Comparison of ENCODE assay signal across 10 cellular contexts in the genomic region with DNA sequence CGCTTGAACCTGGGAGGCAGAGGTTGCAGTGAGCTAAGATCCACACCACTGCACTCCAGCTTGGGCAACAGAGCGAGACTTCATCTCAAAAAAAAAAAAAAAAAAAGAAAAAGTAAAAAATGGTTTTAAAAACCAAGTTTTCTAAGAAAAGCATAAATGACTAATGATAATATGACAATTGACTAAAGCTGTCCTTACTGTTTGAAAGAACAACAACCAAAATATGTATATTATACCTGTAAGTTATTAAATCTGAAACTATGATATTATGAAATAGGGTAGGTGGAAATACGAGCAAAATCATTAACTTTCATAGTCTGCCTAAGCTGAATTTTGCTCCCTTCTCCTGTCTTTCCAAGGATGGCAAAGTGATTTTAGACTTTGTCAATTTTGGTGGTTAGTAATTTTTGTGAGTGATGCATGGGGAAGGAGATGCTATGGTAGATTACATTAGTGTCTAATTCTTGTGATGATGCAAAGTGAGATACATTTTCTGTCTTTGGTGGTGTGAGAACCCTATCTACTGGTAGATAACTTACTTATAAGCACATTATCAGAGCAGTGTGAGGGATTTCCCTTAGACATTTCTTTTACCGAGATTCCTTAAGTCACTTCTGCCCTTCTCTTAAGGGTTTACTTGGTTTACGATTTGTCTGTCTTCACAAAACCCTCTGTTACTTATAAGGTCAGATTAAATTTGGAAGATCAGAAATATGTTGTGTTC. TPM values are rescaled to one million over a fixed set of nuclear protein-coding genes. Genes with fewer than 3 reads are reported as not detected.
DNase-seq lines count a peak whose midpoint lies in the region; ATAC-seq, FAIRE-seq and TF ChIP-seq lines count a peak whose summit lies in the region.
"Had no signal": no experiment of that assay in that cellular context is flagged by ENCODE, and none has a peak within 500 bp of the region (broad histone marks: within the 10 kb centered on the region; RNA-seq: fewer than 3 reads in every experiment).

No MANE protein-coding gene starts in this region.

- no peak overlapping the region for H3K27ac ChIP-seq in HepG2 (ENCODE audit: extremely low read length, insufficient read depth, low read length)
- H3K27ac ChIP-seq in right lobe of liver = no peak overlapping the region
- peak overlapping the region; percentile 28 to 100 for H3K27ac ChIP-seq in ascending aorta
- H3K27ac ChIP-seq in vagina = peak overlapping the region; percentile 44
- H3K27ac ChIP-seq in PC-3 (ENCODE audit: low read length) = no peak overlapping the region

- BruUV-seq in HepG2 (replicated peaks; lab: Mats Ljungman, UMichigan) = no TSS peak
- BruUV-seq in PC-3 (replicated peaks; lab: Mats Ljungman, UMichigan) = no TSS peak

- H4K20me1 ChIP-seq in HepG2 (ENCODE audit: insufficient read depth, low read length) (peaks cover 48% of the 10 kb centered on the region), PC-3 (ENCODE audit: low read length) (peaks cover 21% of the 10 kb centered on the region)

- no peaks in the 10 kb centered on the region for H3K9me3 Mint-ChIP-seq in naive thymus-derived CD8-positive, alpha-beta T cell
- H3K9me3 Mint-ChIP-seq: dendritic cell treated with granulocyte-macrophage colony-stimulating factor and Interleukin-4, amounts not matched to agents 40 ng/mL and 50 ng/mL, for 4 days had no signal

- DNase-seq in HepG2 (ENCODE audit: low spot score) (no peak), right lobe of liver (no peak), ascending aorta (ENCODE audit: low spot score in 2 of 2) (no peak), vagina (ENCODE audit: extremely low spot score in 2 of 2) (no peak), PC-3 (no peak), KG1 (lab: John Stamatoyannopoulos, UW) (no peak), GM19240 (ENCODE audit: insufficient read length, low spot score) (no peak)
- peak in 3 of 10 donors; percentile 12 to 28 (median 14) for DNase-seq in naive thymus-derived CD8-positive, alpha-beta T cell
- DNase-seq: head of caudate nucleus had no signal

- no peaks in the 10 kb centered on the region for H3F3A ChIP-seq in PC-3 (ENCODE audit: low read length, unreplicated experiment)

- H3K27me3 Mint-ChIP-seq in naive thymus-derived CD8-positive, alpha-beta T cell = no peaks in the 10 kb centered on the region
- H3K27me3 Mint-ChIP-seq: dendritic cell treated with granulocyte-macrophage colony-stimulating factor and Interleukin-4, amounts not matched to agents 40 ng/mL and 50 ng/mL, for 4 days had no signal

- TF ChIP-seq POLR2A in HepG2 (IDR thresholded peaks at IDR 0.05; ENCODE audit: insufficient read depth in 1 of 2, low read depth in 2 of 2, low read length in 2 of 2) (no peak), right lobe of liver (IDR thresholded peaks at IDR 0.05) (no peak), vagina (IDR thresholded peaks at IDR 0.05) (no peak)

- in situ Hi-C loops in HepG2 (cut with HindIII; ENCODE audit: extremely low pct_ligation_motif_present, low pct_unique_long_range_greater_than_20kb) = no loop called here

- peak overlapping the region; percentile 36 to 96 (median 76) for H3K4me3 Mint-ChIP-seq in naive thymus-derived CD8-positive, alpha-beta T cell
- H3K4me3 Mint-ChIP-seq: dendritic cell treated with granulocyte-macrophage colony-stimulating factor and Interleukin-4, amounts not matched to agents 40 ng/mL and 50 ng/mL, for 4 days had no signal

- 93% methylated on average over 5 of the region's 5 CpGs for WGBS in HepG2 (ENCODE audit: low lambda C conversion rate)
- WGBS in right lobe of liver (ENCODE audit: insufficient coverage, low coverage, low lambda C conversion rate, missing lambda C conversion rate) = 75% methylated on average over 4 of the region's 5 CpGs

- peaks cover 30 to 85% (median 61%) of the 10 kb centered on the region in 4 donors for H3K4me1 Mint-ChIP-seq in naive thymus-derived CD8-positive, alpha-beta T cell

- no peak overlapping the region for H2AFZ ChIP-seq in HepG2 (ENCODE audit: low read length)
- H2AFZ ChIP-seq in PC-3 (ENCODE audit: low read length) = no peak overlapping the region

- no peak overlapping the region for H3K4me3 ChIP-seq in HepG2 (replicated peaks in 1 of 3; ENCODE audit: insufficient read depth in 1 of 3, low read depth in 2 of 3, low read length in 3 of 3)
- no peak overlapping the region for H3K4me3 ChIP-seq in right lobe of liver
- no peak overlapping the region for H3K4me3 ChIP-seq in ascending aorta
- no peak overlapping the region for H3K4me3 ChIP-seq in vagina
- no peak overlapping the region for H3K4me3 ChIP-seq in PC-3 (ENCODE audit: low read length)

- TF ChIP-seq RAD21 in HepG2 (CRISPR knock-in tag; IDR thresholded peaks at IDR 0.05) = no peak

- peak overlapping the region; percentile 65 to 92 (median 84) for H3K27ac Mint-ChIP-seq in naive thymus-derived CD8-positive, alpha-beta T cell
- H3K27ac Mint-ChIP-seq: dendritic cell treated with granulocyte-macrophage colony-stimulating factor and Interleukin-4, amounts not matched to agents 40 ng/mL and 50 ng/mL, for 4 days had no signal

- TF ChIP-seq EP300 in HepG2 (IDR thresholded peaks at IDR 0.05; ENCODE audit: low read depth in 2 of 2, low read length in 2 of 2) (no peak), HepG2 (CRISPR knock-in tag; IDR thresholded peaks at IDR 0.05; ENCODE audit: borderline replicate concordance) (no peak)

- peaks cover 10 to 58% of the 10 kb centered on the region in 2 experiments for H3K36me3 ChIP-seq in HepG2 (replicated peaks in 1 of 2; ENCODE audit: control insufficient read depth in 1 of 2, insufficient read depth in 2 of 2, low read length in 2 of 2)
- H3K36me3 ChIP-seq in right lobe of liver = peaks cover 0 to 73% (median 20%) of the 10 kb centered on the region in 4 donors
- peaks cover 41 to 72% of the 10 kb centered on the region in 2 donors for H3K36me3 ChIP-seq in ascending aorta
- H3K36me3 ChIP-seq in vagina = peaks cover 0 to 47% of the 10 kb centered on the region in 2 donors
- H3K36me3 ChIP-seq in PC-3 (ENCODE audit: low read depth, low read length) = peaks cover 86% of the 10 kb centered on the region

- ATAC-seq in HepG2 (no peak), right lobe of liver (no peak), PC-3 (no peak)
- ATAC-seq in naive thymus-derived CD8-positive, alpha-beta T cell = peak; percentile 13 to 21

- H3K27me3 ChIP-seq in HepG2 (ENCODE audit: control insufficient read depth in 1 of 2, insufficient read depth in 2 of 2, low read length in 2 of 2) (no peaks in the 10 kb centered on the region), right lobe of liver (no peaks in the 10 kb centered on the region), ascending aorta (no peaks in the 10 kb centered on the region), vagina (no peaks in the 10 kb centered on the region), PC-3 (ENCODE audit: low read length) (no peaks in the 10 kb centered on the region)

- peaks cover 67% of the 10 kb centered on the region for H3K4me1 ChIP-seq in HepG2 (ENCODE audit: insufficient read depth, low read length)
- H3K4me1 ChIP-seq in right lobe of liver = peaks cover 0 to 29% (median 6%) of the 10 kb centered on the region in 4 donors
- H3K4me1 ChIP-seq in ascending aorta = peaks cover 0 to 28% of the 10 kb centered on the region in 2 donors
- H3K4me1 ChIP-seq in vagina = peaks cover 65% of the 10 kb centered on the region
- peaks cover 19% of the 10 kb centered on the region for H3K4me1 ChIP-seq in PC-3 (ENCODE audit: insufficient read depth, low read length)

- no peaks in the 10 kb centered on the region for H3K9me3 ChIP-seq in HepG2 (ENCODE audit: low read length)
- H3K9me3 ChIP-seq in right lobe of liver = no peaks in the 10 kb centered on the region
- no peaks in the 10 kb centered on the region for H3K9me3 ChIP-seq in ascending aorta
- H3K9me3 ChIP-seq in vagina = no peaks in the 10 kb centered on the region
- no peaks in the 10 kb centered on the region for H3K9me3 ChIP-seq in PC-3 (ENCODE audit: low read length)

- intact Hi-C loops in HepG2 (cut with micrococcal nuclease; ENCODE audit: unreplicated experiment) = no loop called here
- intact Hi-C loops in right lobe of liver (cut with DNase I) = no loop called here
- intact Hi-C loops in ascending aorta (cut with DNase I) = no loop called here
- intact Hi-C loops in vagina (cut with DNase I) = no loop called here
- intact Hi-C loops in PC-3 (cut with micrococcal nuclease) = no loop called here

- H3K9ac ChIP-seq in HepG2 (ENCODE audit: insufficient read depth, low read depth, low read length) = no peak overlapping the region
- H3K9ac ChIP-seq in PC-3 (ENCODE audit: low read length) = no peak overlapping the region

- no peaks in the 10 kb centered on the region for H3K9me2 ChIP-seq in PC-3 (replicated peaks; ENCODE audit: low read length)

- H3K36me3 Mint-ChIP-seq in naive thymus-derived CD8-positive, alpha-beta T cell = peaks cover 20 to 89% (median 62%) of the 10 kb centered on the region in 3 donors

- CTCF ChIA-PET in HepG2 (lab: Yijun Ruan, JAX; ENCODE audit: low intra/inter-chr PET ratio, low total read pairs) = no interaction called here
- CTCF ChIA-PET in PC-3 (lab: Charles Lee) = no interaction called here

- peaks cover 98% of the 10 kb centered on the region for H3K79me2 ChIP-seq in HepG2 (ENCODE audit: insufficient read depth, low read length)
- peaks cover 99% of the 10 kb centered on the region for H3K79me2 ChIP-seq in PC-3 (ENCODE audit: low read length)

- FAIRE-seq in HepG2 (lab: Jason Lieb, UNC) = no peak

- POLR2A ChIA-PET in HepG2 (lab: Yijun Ruan, JAX) = interaction anchor here (0.7 to 1.8 kb wide), 4 partner anchors 11 to 85 kb away, joined by 3 to 7 read pairs (median 4); a partner anchor contains a TSS
- POLR2A ChIA-PET in naive thymus-derived CD8-positive, alpha-beta T cell (lab: Charles Lee) = interaction anchor here (0.6 to 20.3 kb wide), 10 partner anchors 9 to 126 kb away, joined by 3 to 659 read pairs (median 4); a partner anchor contains a TSS
- POLR2A ChIA-PET in PC-3 (lab: Charles Lee; ENCODE audit: unreplicated experiment) = interaction anchor here (0.7 kb wide), 1 partner anchor 18 kb away, joined by 3 read pairs; no protein-coding TSS in a partner anchor

- H3K4me2 ChIP-seq in HepG2 (ENCODE audit: low read depth, low read length) = no peak overlapping the region
- H3K4me2 ChIP-seq in PC-3 (ENCODE audit: low read length) = no peak overlapping the region

- TF ChIP-seq CTCF in HepG2 (CRISPR knock-in tag; IDR thresholded peaks at IDR 0.05) = no peak
- no peak for TF ChIP-seq CTCF in right lobe of liver (IDR thresholded peaks at IDR 0.05)
- TF ChIP-seq CTCF in ascending aorta (IDR thresholded peaks at IDR 0.05) = no peak
- TF ChIP-seq CTCF in vagina (IDR thresholded peaks at IDR 0.05) = no peak
- no peak for TF ChIP-seq CTCF in PC-3 (conservative IDR thresholded peaks at IDR 0.05; ENCODE audit: low read depth, low read length)

RNA-seq across cellular contexts. Expression of a gene that starts 10.6 kb away (rescaled TPM):
- total RNA-seq in HepG2 (2016; rRNA removed; fragmentation: Illumina TruSeq; extraction: Trizol) (47.3 and 54.1 TPM in 2 replicates), right lobe of liver (10 to 100 TPM; 41.4 to 65.0 (median 56.6) TPM), ascending aorta (61.2 TPM), vagina (100 TPM), PC-3 (2014; rRNA removed) (42.7 and 50.6 TPM in 2 replicates)
- 130 and 158 TPM in 2 replicates for total RNA-seq in HepG2 (2016; cell fraction: cytosol; rRNA removed; fragmentation: Illumina TruSeq; extraction: Trizol; ENCODE audit: low read depth)
- 50.1 and 51.1 TPM in 2 replicates for total RNA-seq in HepG2 (2016; cell fraction: insoluble cytoplasmic fraction; rRNA removed; fragmentation: Illumina TruSeq; extraction: Trizol)
- total RNA-seq in HepG2 (2016; cell fraction: membrane; rRNA removed; fragmentation: Illumina TruSeq; extraction: Trizol) = 43.6 and 53.4 TPM in 2 replicates
- 176 and 185 TPM in 2 replicates for total RNA-seq in HepG2 (2016; cell fraction: nucleus; rRNA removed; fragmentation: Illumina TruSeq; extraction: Trizol)
- polyA plus RNA-seq in HepG2 (2011; rRNA removed) = 54.0 and 71.7 TPM in 2 replicates
- polyA plus RNA-seq in HepG2 (2011; cell fraction: cytosol; rRNA removed) = 36.6 and 46.4 TPM in 2 replicates
- polyA plus RNA-seq in HepG2 (2011; cell fraction: nucleus; rRNA removed) = 160 and 205 TPM in 2 replicates
- polyA plus RNA-seq in HepG2 (2012) = 51.4 and 60.1 TPM in 2 replicates
- polyA plus RNA-seq in HepG2 (2016; cell fraction: cytosol; fragmentation: Illumina TruSeq; extraction: Trizol; ENCODE audit: low read depth) = 2.6 and 2.7 TPM in 2 replicates
- polyA plus RNA-seq in HepG2 (2016; cell fraction: insoluble cytoplasmic fraction; fragmentation: Illumina TruSeq; extraction: Trizol; ENCODE audit: low read depth) = 33.4 and 39.2 TPM in 2 replicates
- 5.7 and 7.2 TPM in 2 replicates for polyA plus RNA-seq in HepG2 (2016; cell fraction: membrane; fragmentation: Illumina TruSeq; extraction: Trizol; ENCODE audit: low read depth)
- polyA plus RNA-seq in HepG2 (2016; cell fraction: nucleus; fragmentation: Illumina TruSeq; extraction: Trizol; ENCODE audit: insufficient read depth, low read depth) = 104 and 120 TPM in 2 replicates
- polyA minus RNA-seq in HepG2 (2011; rRNA and poly(A)+ RNA removed; ENCODE audit: low replicate concordance) = 70.2 and 75.7 TPM in 2 replicates
- 53.5 and 70.4 TPM in 2 replicates for polyA minus RNA-seq in HepG2 (2011; cell fraction: cytosol; rRNA and poly(A)+ RNA removed)
- polyA minus RNA-seq in HepG2 (2011; cell fraction: nucleus; rRNA and poly(A)+ RNA removed) = 605 and 632 TPM in 2 replicates
- 100 to 1,000 TPM; 415 to 427 TPM for total RNA-seq in naive thymus-derived CD8-positive, alpha-beta T cell
- polyA plus RNA-seq in naive thymus-derived CD8-positive, alpha-beta T cell = 100 to 1,000 TPM in 1 of 3 donors, 10 to 100 TPM in 2; 53.1 to 101 (median 68.1) TPM

Comparison
In these comparisons a context has a peak if more than half of its experiments do, and no peak if none do; other contexts are left out.
1. ATAC-seq: peak in naive thymus-derived CD8-positive, alpha-beta T cell (2 of 2); none in HepG2 (single experiment), right lobe of liver (0 of 4) and PC-3 (single experiment).
2. H3K27ac ChIP-seq: peak in ascending aorta (2 of 2) and vagina (single experiment); none in HepG2 (single experiment), right lobe of liver (0 of 3) and PC-3 (single experiment).